Comparison of ENCODE assay signal across 8 cellular contexts in genomic region chr17:55295411-55296170, GRCh38. TPM values are rescaled to one million over a fixed set of nuclear protein-coding genes. Genes with fewer than 3 reads are reported as not detected.
A peak's percentile ranks its signal among the peaks of the same experiment; 100 is the strongest.
DNase-seq lines count a peak whose midpoint lies in the region; ATAC-seq and TF ChIP-seq lines count a peak whose summit lies in the region.

No MANE protein-coding gene starts in this region.

- CTCF ChIA-PET in CD8-positive, alpha-beta memory T cell (lab: Charles Lee): interaction anchor here (1.0 to 2.8 kb wide), 4 partner anchors 18 to 303 kb away, joined by 3 to 21 read pairs (median 8); no protein-coding TSS in a partner anchor
- CTCF ChIA-PET in PC-3 (lab: Charles Lee): interaction anchor here (1.0 to 1.3 kb wide), 3 partner anchors 239 to 303 kb away, joined by 3 to 4 read pairs (median 3); no protein-coding TSS in a partner anchor

- H3K4me3 Mint-ChIP-seq in CD8-positive, alpha-beta memory T cell: no peak overlapping the region
- H3K4me3 Mint-ChIP-seq in activated T-cell treated with anti-CD3 and anti-CD28 coated beads, Interleukin-2, amount 50 U/mL, for 24 hours: no peak overlapping the region

- TF ChIP-seq CTCF in PC-3 (conservative IDR thresholded peaks at IDR 0.05; ENCODE audit: low read depth, low read length): peak; percentile 94
- peak; percentile 95 to 97 for TF ChIP-seq CTCF in fibroblast of lung (conservative IDR thresholded peaks at IDR 0.05 in 1 of 2, IDR thresholded peaks at IDR 0.05 in 1 of 2; ENCODE audit: low read depth in 1 of 2, low read length in 2 of 2)
- peak; percentile 22 for TF ChIP-seq CTCF in neutrophil (IDR thresholded peaks at IDR 0.05)

- peaks cover 0 to 5% of the 10 kb centered on the region in 2 donors for H3K27me3 Mint-ChIP-seq in CD8-positive, alpha-beta memory T cell
- no peaks in the 10 kb centered on the region for H3K27me3 Mint-ChIP-seq in activated T-cell treated with anti-CD3 and anti-CD28 coated beads, Interleukin-2, amount 50 U/mL, for 24 hours

- no peaks in the 10 kb centered on the region for H3K4me1 Mint-ChIP-seq in CD8-positive, alpha-beta memory T cell
- no peaks in the 10 kb centered on the region for H3K4me1 Mint-ChIP-seq in activated T-cell treated with anti-CD3 and anti-CD28 coated beads, Interleukin-2, amount 50 U/mL, for 24 hours (ENCODE audit: low read depth)

- no peak overlapping the region for H3K9ac ChIP-seq in PC-3 (ENCODE audit: low read length)
- H3K9ac ChIP-seq in fibroblast of lung (ENCODE audit: insufficient read depth, low read length): no peak overlapping the region

- intact Hi-C loops in PC-3 (cut with micrococcal nuclease): loop anchor here (1.0 to 5.0 kb wide), 7 partner anchors 52 to 302 kb away; no protein-coding TSS in a partner anchor

- H3K79me2 ChIP-seq in PC-3 (ENCODE audit: low read length) (no peaks in the 10 kb centered on the region), fibroblast of lung (ENCODE audit: control insufficient read depth, insufficient read depth, low read length) (no peaks in the 10 kb centered on the region)

- no peak overlapping the region for H2AFZ ChIP-seq in PC-3 (ENCODE audit: low read length)
- no peak overlapping the region for H2AFZ ChIP-seq in fibroblast of lung (ENCODE audit: low read length)

- H3K36me3 ChIP-seq in CD8-positive, alpha-beta memory T cell (ENCODE audit: insufficient read depth, low read length): no peaks in the 10 kb centered on the region
- no peaks in the 10 kb centered on the region for H3K36me3 ChIP-seq in PC-3 (ENCODE audit: low read depth, low read length)
- H3K36me3 ChIP-seq in fibroblast of lung (ENCODE audit: control insufficient read depth, insufficient read depth, low read length): no peaks in the 10 kb centered on the region
- no peaks in the 10 kb centered on the region for H3K36me3 ChIP-seq in neutrophil

- no TSS peak for BruUV-seq in PC-3 (replicated peaks; lab: Mats Ljungman, UMichigan)

- H3K36me3 Mint-ChIP-seq in CD8-positive, alpha-beta memory T cell: no peaks in the 10 kb centered on the region
- no peaks in the 10 kb centered on the region for H3K36me3 Mint-ChIP-seq in activated T-cell treated with anti-CD3 and anti-CD28 coated beads, Interleukin-2, amount 50 U/mL, for 24 hours (ENCODE audit: low read depth)

- H3K4me1 ChIP-seq in CD8-positive, alpha-beta memory T cell (ENCODE audit: insufficient read depth, low read length): no peaks in the 10 kb centered on the region
- no peaks in the 10 kb centered on the region for H3K4me1 ChIP-seq in PC-3 (ENCODE audit: insufficient read depth, low read length)
- no peaks in the 10 kb centered on the region for H3K4me1 ChIP-seq in fibroblast of lung (ENCODE audit: control insufficient read depth, extremely low read depth, insufficient read depth, low read length)
- peaks cover 0 to 3% of the 10 kb centered on the region in 2 experiments for H3K4me1 ChIP-seq in neutrophil (ENCODE audit: control insufficient read depth in 1 of 2, insufficient read depth in 1 of 2, low read depth in 1 of 2, low read length in 1 of 2)

- H3K4me2 ChIP-seq in PC-3 (ENCODE audit: low read length) (no peak overlapping the region), fibroblast of lung (ENCODE audit: extremely low read depth, insufficient read depth, low read length) (no peak overlapping the region)

- POLR2A ChIA-PET in CD8-positive, alpha-beta memory T cell (lab: Charles Lee): no interaction called here
- POLR2A ChIA-PET in PC-3 (lab: Charles Lee; ENCODE audit: unreplicated experiment): no interaction called here

- peak; percentile 14 to 64 (median 40) for DNase-seq in CD8-positive, alpha-beta memory T cell
- DNase-seq in PC-3 (peak; percentile 79), fibroblast of lung (ENCODE audit: low read depth in 2 of 2) (peak; percentile 27 to 57), ureter (ENCODE audit: low spot score) (peak; percentile 76)
- peak; percentile 63 for DNase-seq in activated T-cell treated with anti-CD3 and anti-CD28 coated beads, Interleukin-2, amount 50 U/mL, for 24 hours

- no peaks in the 10 kb centered on the region for H3K9me3 ChIP-seq in CD8-positive, alpha-beta memory T cell (ENCODE audit: low read length)
- H3K9me3 ChIP-seq in PC-3 (ENCODE audit: low read length): 0 out of 2 replicates have a peak, but pooled peaks cover 7% of the 10 kb centered on the region
- H3K9me3 ChIP-seq in fibroblast of lung (ENCODE audit: control insufficient read depth, insufficient read depth, low read depth, low read length): no peaks in the 10 kb centered on the region
- H3K9me3 ChIP-seq in neutrophil: no peaks in the 10 kb centered on the region

- H3K9me3 Mint-ChIP-seq in CD8-positive, alpha-beta memory T cell: no peaks in the 10 kb centered on the region
- H3K9me3 Mint-ChIP-seq in activated T-cell treated with anti-CD3 and anti-CD28 coated beads, Interleukin-2, amount 50 U/mL, for 24 hours: no peaks in the 10 kb centered on the region

- H3K27ac Mint-ChIP-seq in CD8-positive, alpha-beta memory T cell: no peak overlapping the region
- H3K27ac Mint-ChIP-seq in activated T-cell treated with anti-CD3 and anti-CD28 coated beads, Interleukin-2, amount 50 U/mL, for 24 hours: no peak overlapping the region

- H3K27me3 ChIP-seq in CD8-positive, alpha-beta memory T cell (ENCODE audit: insufficient read depth, low read length, poor library complexity, severe bottlenecking): no peaks in the 10 kb centered on the region
- H3K27me3 ChIP-seq in PC-3 (ENCODE audit: low read length) (no peaks in the 10 kb centered on the region), fibroblast of lung (ENCODE audit: control insufficient read depth, insufficient read depth, low read length) (no peaks in the 10 kb centered on the region), neutrophil (peaks cover 14% of the 10 kb centered on the region)

- H3F3A ChIP-seq in PC-3 (ENCODE audit: low read length, unreplicated experiment): no peaks in the 10 kb centered on the region

- no peak overlapping the region for H3K4me3 ChIP-seq in CD8-positive, alpha-beta memory T cell (ENCODE audit: low read length)
- H3K4me3 ChIP-seq in PC-3 (ENCODE audit: low read length) (no peak overlapping the region), fibroblast of lung (replicated peaks in 1 of 4; ENCODE audit: control extremely low read depth in 1 of 4, insufficient read depth in 1 of 4, low read depth in 3 of 4, low read length in 4 of 4) (no peak overlapping the region), neutrophil (ENCODE audit: low read depth in 1 of 2, low read length in 1 of 2) (no peak overlapping the region)

- H3K27ac ChIP-seq in CD8-positive, alpha-beta memory T cell (ENCODE audit: low read depth, low read length): no peak overlapping the region
- H3K27ac ChIP-seq in PC-3 (ENCODE audit: low read length) (no peak overlapping the region), fibroblast of lung (ENCODE audit: insufficient read depth, low read length) (no peak overlapping the region), neutrophil (no peak overlapping the region)

- no peaks in the 10 kb centered on the region for H3K9me2 ChIP-seq in PC-3 (replicated peaks; ENCODE audit: low read length)

- H4K20me1 ChIP-seq in PC-3 (ENCODE audit: low read length) (no peaks in the 10 kb centered on the region), fibroblast of lung (ENCODE audit: control insufficient read depth, extremely low read depth, insufficient read depth, low read length) (no peaks in the 10 kb centered on the region)

- ATAC-seq in GM19468 (IDR thresholded peaks at IDR 0.05; ENCODE audit: extremely low read depth, unreplicated experiment) (peak; percentile 63), HG03571 (IDR thresholded peaks at IDR 0.05; ENCODE audit: unreplicated experiment) (peak; percentile 65), PC-3 (peak; percentile 93)

RNA-seq across cellular contexts. Expression of gene HLF, which starts 30.8 kb away (rescaled TPM):
- total RNA-seq in CD8-positive, alpha-beta memory T cell: under 1 TPM; 0.81 to 0.93 TPM
- 0.59 TPM for polyA plus RNA-seq in CD8-positive, alpha-beta memory T cell
- total RNA-seq in PC-3 (2014; rRNA removed) (0.23 and 0.66 TPM in 2 replicates), fibroblast of lung (0.17 and 0.51 TPM in 2 replicates), ureter (23.8 TPM)
- 0.18 and 0.69 TPM in 2 replicates for polyA plus RNA-seq in fibroblast of lung
- polyA plus RNA-seq in fibroblast of lung (2012): 0.23 TPM in 2 replicates
- polyA minus RNA-seq in fibroblast of lung (ENCODE audit: low replicate concordance): 3.5 TPM in 1 of 2 replicates, not detected in the other

Comparison
In these comparisons a context has a peak if more than half of its experiments do, and no peak if none do; other contexts are left out.
1. CTCF ChIP-seq: peak in every context shown above with its lines; median percentile 96 in fibroblast of lung; 94 in PC-3; 22 in neutrophil.
2. RNA of gene HLF, which starts 30.8 kb away (total RNA-seq): 23.8 TPM in ureter (single experiment); 0.81 to 0.93 TPM in CD8-positive, alpha-beta memory T cell, 0.23 to 0.66 TPM in PC-3 and 0.17 to 0.51 TPM in fibroblast of lung; every median in the first group is over 10 times any median in the second.
3. Peak in every context shown above with its lines, with median percentiles within 50 percentile points of each other: DNase-seq and ATAC-seq.